Comparison of ENCODE assay signal across 8 cellular contexts in genomic region chr7:65558584-65558983, GRCh38.
DNase-seq lines count a peak whose midpoint lies in the region; ATAC-seq, FAIRE-seq and TF ChIP-seq lines count a peak whose summit lies in the region.
"Not testable (repeated sequence)": the region's sequence is repeated elsewhere in the genome, so short reads cannot be mapped to it uniquely, and the experiment has no call there.

No MANE protein-coding gene starts in this region.

- not testable (repeated sequence) for H3K79me2 ChIP-seq in Karpas-422 (ENCODE audit: low read length)

- not testable (repeated sequence) for H3K4me3 Mint-ChIP-seq in WTC11

- not testable (repeated sequence) for H3K4me3 ChIP-seq in A673 (ENCODE audit: low read depth, low read length, poor library complexity, severe bottlenecking); Karpas-422 (ENCODE audit: low read length); heart left ventricle; lung; small intestine (ENCODE audit: low read depth in 1 of 2, low read length in 2 of 2)

- not testable (repeated sequence) for H3K27me3 Mint-ChIP-seq in WTC11 (ENCODE audit: low read depth)

- FAIRE-seq in small intestine (lab: Jason Lieb, UNC), result not testable (repeated sequence)

- H3K9ac ChIP-seq in Karpas-422 (ENCODE audit: low read length), result not testable (repeated sequence)

- TF ChIP-seq CTCF in A673 (conservative IDR thresholded peaks at IDR 0.05; ENCODE audit: low read depth, low read length); WTC11 (IDR thresholded peaks at IDR 0.05); heart left ventricle (IDR thresholded peaks at IDR 0.05); lung (IDR thresholded peaks at IDR 0.05; ENCODE audit: control extremely low read depth, extremely low read depth): not testable (repeated sequence)

- not testable (repeated sequence) for H3K4me1 Mint-ChIP-seq in WTC11

- DNase-seq in A673 (ENCODE audit: low spot score), result peak; percentile 24
- DNase-seq in Karpas-422, result peak; percentile 0
- DNase-seq in WTC11 (ENCODE audit: low spot score), result peak; percentile 10
- peak; percentile 3 for DNase-seq in activated gamma-delta T cell treated with Interleukin-2 at 50 U/mL for 16 hours
- peak; percentile 4 for DNase-seq in ecto neural progenitor cell (ENCODE audit: low spot score)
- peak in 3 of 5 donors; percentile 16 to 19 (median 17) for DNase-seq in heart left ventricle
- DNase-seq in lung (ENCODE audit: low spot score), result peak; percentile 29
- DNase-seq in small intestine, result peak; percentile 0

- TF ChIP-seq POLR2A in heart left ventricle (IDR thresholded peaks at IDR 0.05), result not testable (repeated sequence)

- BruUV-seq in A673 (replicated peaks; lab: Mats Ljungman, UMichigan), result not testable (repeated sequence)

- H3K36me3 ChIP-seq in A673 (ENCODE audit: insufficient read depth, low read length, poor library complexity, severe bottlenecking); Karpas-422 (ENCODE audit: insufficient read depth, low read length); heart left ventricle; lung (ENCODE audit: control insufficient read depth in 2 of 2, insufficient read depth in 2 of 2, low read length in 2 of 2); small intestine (ENCODE audit: control insufficient read depth in 2 of 2, insufficient read depth in 2 of 2, low read length in 2 of 2): not testable (repeated sequence)

- WGBS in heart left ventricle, 4 donors, result 57 to 73% (median 62%) methylated on average over 3 to 4 of the region's 4 CpGs
- 75 to 79% methylated on average over 3 of the region's 4 CpGs for WGBS in lung, 2 donors
- WGBS in small intestine, 3 donors, result 51 to 71% (median 60%) methylated on average over 2 to 3 of the region's 4 CpGs

- not testable (repeated sequence) for H3K9me2 ChIP-seq in Karpas-422 (replicated peaks; ENCODE audit: insufficient read depth, low read length)

- not testable (repeated sequence) for H3K27me3 ChIP-seq in A673 (replicated peaks; ENCODE audit: insufficient read depth, low read depth, low read length, poor library complexity); Karpas-422 (ENCODE audit: low read length); heart left ventricle; lung (ENCODE audit: control insufficient read depth, insufficient read depth); small intestine (ENCODE audit: control insufficient read depth in 2 of 2, insufficient read depth in 2 of 2, low read length in 2 of 2)

- H3K4me2 ChIP-seq in Karpas-422 (ENCODE audit: low read depth, low read length, poor library complexity, severe bottlenecking), result not testable (repeated sequence)

- H3K9me3 Mint-ChIP-seq in WTC11, result not testable (repeated sequence)

- CTCF ChIA-PET in A673 (lab: Charles Lee); WTC11 (lab: Charles Lee): not testable (repeated sequence)

- not testable (repeated sequence) for H3K9me3 ChIP-seq in A673 (ENCODE audit: low read depth, low read length, poor library complexity, severe bottlenecking); Karpas-422 (ENCODE audit: low read length); heart left ventricle; lung (ENCODE audit: control insufficient read depth in 2 of 2, insufficient read depth in 1 of 2, low read length in 1 of 2); small intestine (ENCODE audit: control insufficient read depth, low read depth)

- not testable (repeated sequence) for ATAC-seq in WTC11; heart left ventricle; lung (ENCODE audit: insufficient read depth, low FRiP score)

- intact Hi-C loops in A673 (cut with micrococcal nuclease; ENCODE audit: unreplicated experiment); heart left ventricle (cut with DNase I): not testable (repeated sequence)

- H2AFZ ChIP-seq in Karpas-422 (ENCODE audit: low read length), result not testable (repeated sequence)

- not testable (repeated sequence) for H4K20me1 ChIP-seq in Karpas-422 (ENCODE audit: insufficient read depth, low read depth, low read length)

- not testable (repeated sequence) for H3K36me3 Mint-ChIP-seq in WTC11

- POLR2A ChIA-PET in A673 (lab: Charles Lee; ENCODE audit: low non-redundant PET); WTC11 (lab: Charles Lee): not testable (repeated sequence)

- H3K27ac Mint-ChIP-seq in WTC11, result not testable (repeated sequence)

- H3K4me1 ChIP-seq in A673 (ENCODE audit: insufficient read depth, low read length, poor library complexity, severe bottlenecking); Karpas-422 (ENCODE audit: low read length); heart left ventricle; lung (ENCODE audit: control insufficient read depth in 2 of 2, insufficient read depth in 2 of 2, low read length in 2 of 2); small intestine (ENCODE audit: control insufficient read depth in 2 of 2, insufficient read depth in 1 of 2, low read depth in 1 of 2, low read length in 1 of 2): not testable (repeated sequence)

- H3K27ac ChIP-seq in A673 (ENCODE audit: low read depth, low read length, poor library complexity, severe bottlenecking); Karpas-422 (ENCODE audit: low read length); heart left ventricle; lung (ENCODE audit: low read depth in 1 of 2, low read length in 1 of 2); small intestine (ENCODE audit: low read depth in 1 of 2, low read length in 1 of 2): not testable (repeated sequence)
